7 cellular contexts compared by ENCODE assay signal in genomic region chr20:57397693-57398108, GRCh38. TPM values are rescaled to one million over a fixed set of nuclear protein-coding genes. Genes with fewer than 3 reads are reported as not detected.
DNase-seq lines count a peak whose midpoint lies in the region; ATAC-seq and TF ChIP-seq lines count a peak whose summit lies in the region.

No MANE protein-coding gene starts in this region.

- peak overlapping the region; percentile 92 for H3K27ac ChIP-seq in psoas muscle

- peaks cover 81% of the 10 kb centered on the region for H3K4me1 ChIP-seq in psoas muscle

- TF ChIP-seq CTCF in psoas muscle (IDR thresholded peaks at IDR 0.05) = no peak
- TF ChIP-seq CTCF in HFFc6 (IDR thresholded peaks at IDR 0.05) = no peak

- H3K36me3 ChIP-seq in psoas muscle (ENCODE audit: insufficient read depth in 1 of 2, low read depth in 1 of 2) = peaks cover 0 to 51% of the 10 kb centered on the region in 2 donors

- intact Hi-C loops in psoas muscle (cut with DNase I) = loop anchor here (2.0 to 5.0 kb wide), 2 partner anchors 37 to 40 kb away; no protein-coding TSS in a partner anchor

- peaks cover 91% of the 10 kb centered on the region for H3K36me3 Mint-ChIP-seq in central memory CD8-positive, alpha-beta T cell (ENCODE audit: insufficient read depth)
- peaks cover 9% of the 10 kb centered on the region; the same call in 1 of the 2 replicates for H3K36me3 Mint-ChIP-seq in HFFc6 (ENCODE audit: low read depth)

- H3K4me3 ChIP-seq in psoas muscle = peak overlapping the region; percentile 77

- no peaks in the 10 kb centered on the region for H3K9me3 Mint-ChIP-seq in central memory CD8-positive, alpha-beta T cell
- no peaks in the 10 kb centered on the region for H3K9me3 Mint-ChIP-seq in HFFc6

- H3K27me3 ChIP-seq in psoas muscle (ENCODE audit: insufficient read depth in 3 of 3, low read length in 2 of 3) = no peaks in the 10 kb centered on the region

- peak overlapping the region; percentile 95 for H3K27ac Mint-ChIP-seq in central memory CD8-positive, alpha-beta T cell (ENCODE audit: low read depth)
- no peak overlapping the region for H3K27ac Mint-ChIP-seq in HFFc6

- DNase-seq in RPMI8226 (peak; percentile 50), psoas muscle (peak; percentile 22 to 63), HFFc6 (no peak), NCI-H1417 (lab: John Stamatoyannopoulos, UW) (no peak)
- peak in 1 of 2 donors; percentile 72 for DNase-seq in central memory CD8-positive, alpha-beta T cell (ENCODE audit: low spot score in 2 of 2)

- ATAC-seq in GM21529 (IDR thresholded peaks at IDR 0.05; ENCODE audit: unreplicated experiment) (peak; percentile 3), psoas muscle (no peak), HG03280 (IDR thresholded peaks at IDR 0.05; ENCODE audit: unreplicated experiment) (no peak)
- peak; percentile 33 for ATAC-seq in central memory CD8-positive, alpha-beta T cell (replicated peaks; ENCODE audit: extremely low read depth, poor library complexity, severe bottlenecking)

- 20 to 42% (median 28%) methylated on average over 13 of the region's 13 CpGs for WGBS in psoas muscle, 3 donors

- H3K4me3 Mint-ChIP-seq in central memory CD8-positive, alpha-beta T cell = peak overlapping the region; percentile 72
- H3K4me3 Mint-ChIP-seq in HFFc6 = no peak overlapping the region

- H3K4me1 Mint-ChIP-seq in central memory CD8-positive, alpha-beta T cell = peaks cover 74% of the 10 kb centered on the region
- H3K4me1 Mint-ChIP-seq in HFFc6 (ENCODE audit: low read depth) = peaks cover 8% of the 10 kb centered on the region

- H3K27me3 Mint-ChIP-seq in central memory CD8-positive, alpha-beta T cell = no peaks in the 10 kb centered on the region
- H3K27me3 Mint-ChIP-seq in HFFc6 (ENCODE audit: insufficient read depth) = no peaks in the 10 kb centered on the region; the same call in 1 of the 2 replicates

- no peaks in the 10 kb centered on the region for H3K9me3 ChIP-seq in psoas muscle

RNA-seq across cellular contexts. Expression of gene RBM38, which starts 6.5 kb away (rescaled TPM):
- total RNA-seq in psoas muscle = 100 to 1,000 TPM in 2 of 4 donors, 10 to 100 TPM in 2; 73.2 to 202 (median 93.0) TPM
- polyA plus RNA-seq in psoas muscle = 100 to 1,000 TPM; 135 to 308 (median 144) TPM
- total RNA-seq in HFFc6 (2021; fragmentation: NEBNext Ultra II Directional; extraction: Animal tissue kit (Norgen Biotek cat#: 25700)) = 1 to 10 TPM; 3.7 to 5.7 (median 4.6) TPM

RNA-seq across cellular contexts. Expression of gene RAE1, which starts 46.6 kb away (rescaled TPM):
- total RNA-seq in psoas muscle = 10 to 100 TPM in 3 of 4 donors, 1 to 10 TPM in 1; 9.1 to 17.3 (median 14.4) TPM
- polyA plus RNA-seq in psoas muscle = 10 to 100 TPM; 13.9 to 23.6 (median 18.9) TPM
- 10 to 100 TPM; 25.1 to 31.4 (median 28.3) TPM for total RNA-seq in HFFc6 (2021; fragmentation: NEBNext Ultra II Directional; extraction: Animal tissue kit (Norgen Biotek cat#: 25700))

Comparison
In these comparisons a context has a peak if more than half of its experiments do, and no peak if none do; other contexts are left out.
1. ATAC-seq: peak in GM21529 (single experiment) and central memory CD8-positive, alpha-beta T cell (single experiment); none in psoas muscle (0 of 4) and HG03280 (single experiment).
2. DNase-seq: peak in RPMI8226 (single experiment) and psoas muscle (2 of 2); none in HFFc6 (single experiment) and NCI-H1417 (0 of 3).
3. RNA of gene RBM38, which starts 6.5 kb away (total RNA-seq): 73.2 to 202 TPM in psoas muscle; 3.7 to 5.7 TPM in HFFc6; every median in the first group is over 10 times any median in the second.